ENCODE assay signal across 21 cellular contexts in the genomic region with DNA sequence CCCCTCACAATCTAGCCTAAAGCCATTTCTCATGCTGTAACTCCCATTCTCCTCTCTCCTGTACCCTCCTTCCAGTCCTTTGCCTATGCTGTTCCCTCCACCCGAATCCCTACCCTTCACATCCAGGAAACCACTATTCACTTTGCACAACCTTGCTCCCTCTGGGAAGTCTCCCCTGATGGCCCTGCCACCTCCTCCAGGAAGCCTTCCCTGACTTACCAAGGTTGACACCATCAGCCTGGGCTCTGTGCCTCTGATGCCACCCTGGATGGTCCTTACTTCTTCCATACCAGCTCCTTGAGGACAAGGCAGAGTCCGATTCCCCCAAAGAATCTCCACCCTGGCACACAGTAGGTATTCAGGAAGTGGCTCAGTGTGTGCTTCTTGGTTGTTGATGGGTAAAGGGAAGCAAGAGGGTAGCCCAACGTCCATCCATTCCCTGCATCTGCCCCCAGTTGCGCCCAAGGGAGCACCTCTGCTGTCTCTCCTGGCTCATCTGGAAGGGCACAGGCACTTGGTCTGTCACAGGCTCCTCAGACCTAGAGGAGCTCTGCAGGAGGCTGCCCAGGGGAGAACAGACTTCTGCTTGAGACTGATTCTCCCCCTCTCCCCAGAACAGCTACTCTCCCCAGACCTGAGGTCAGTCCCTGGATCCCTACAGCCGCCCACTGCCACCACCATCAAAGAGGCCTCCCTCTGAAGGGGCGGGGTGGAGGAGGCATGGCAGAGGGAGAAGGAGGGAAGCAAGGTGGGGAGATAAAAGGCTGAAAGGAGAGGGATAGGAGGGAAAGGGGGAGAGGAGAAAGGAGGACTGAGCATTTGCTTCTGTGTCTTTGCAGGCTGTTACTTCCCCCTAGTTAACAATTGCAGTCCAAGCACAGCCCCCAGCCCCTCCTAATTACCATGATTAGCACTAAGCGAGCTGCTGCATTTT. TPM values are rescaled to one million over a fixed set of nuclear protein-coding genes. Genes with fewer than 3 reads are reported as not detected.
A peak's percentile ranks its signal among the peaks of the same experiment; 100 is the strongest.
DNase-seq lines count a peak whose midpoint lies in the region; FAIRE-seq and TF ChIP-seq lines count a peak whose summit lies in the region.
"Had no signal": no experiment of that assay in that cellular context is flagged by ENCODE, and none has a peak within 500 bp of the region (broad histone marks: within the 10 kb centered on the region; RNA-seq: fewer than 3 reads in every experiment).

No MANE protein-coding gene starts in this region.

- H3K4me2 ChIP-seq in astrocyte (ENCODE audit: low read length) (no peak overlapping the region), neuronal stem cell (ENCODE audit: insufficient read depth, low read length, poor library complexity, severe bottlenecking) (no peak overlapping the region)

- TF ChIP-seq CTCF in HEK293 (tag by site-specific recombination; IDR thresholded peaks at IDR 0.05) (no peak), astrocyte (IDR thresholded peaks at IDR 0.05; ENCODE audit: insufficient read depth, low read depth, low read length) (no peak), spleen (IDR thresholded peaks at IDR 0.05 in 8 of 11, conservative IDR thresholded peaks at IDR 0.05 in 3 of 11) (no peak)

- no peaks in the 10 kb centered on the region for H3K4me1 Mint-ChIP-seq in astrocyte (ENCODE audit: low read depth, unreplicated experiment)
- H3K4me1 Mint-ChIP-seq: CD4-positive, CD25-positive, alpha-beta regulatory T cell; IgD-negative memory B cell had no signal

- intact Hi-C loops in spleen (cut with DNase I; ENCODE audit: low total_unique reads) = loop anchor here (10.0 kb wide), 1 partner anchor 884 kb away; no protein-coding TSS in a partner anchor
- intact Hi-C loops in cardiac septum (cut with DNase I) = loop anchor here (5.0 to 10.0 kb wide), 2 partner anchors 736 to 924 kb away; no protein-coding TSS in a partner anchor

- no peak overlapping the region for H3K4me3 ChIP-seq in HEK293 (ENCODE audit: low read depth, low read length)
- H3K4me3 ChIP-seq in astrocyte (ENCODE audit: insufficient read depth, low read depth, low read length) = no peak overlapping the region
- no peak overlapping the region for H3K4me3 ChIP-seq in neuronal stem cell (ENCODE audit: low read length in 2 of 2)
- H3K4me3 ChIP-seq in spleen = no peak overlapping the region
- H3K4me3 ChIP-seq: BLaER1, SJSA1 had no signal

- no peak overlapping the region for H3K4me3 Mint-ChIP-seq in astrocyte (ENCODE audit: unreplicated experiment)
- H3K4me3 Mint-ChIP-seq: CD4-positive, CD25-positive, alpha-beta regulatory T cell; IgD-negative memory B cell had no signal

- H2AK5ac ChIP-seq in neuronal stem cell (ENCODE audit: low read depth, low read length) = peak overlapping the region; percentile 12

- no peaks in the 10 kb centered on the region for H3K79me1 ChIP-seq in neuronal stem cell (ENCODE audit: low read depth, low read length)

- H3K14ac ChIP-seq in neuronal stem cell (ENCODE audit: low read length) = no peak overlapping the region

- H3K36me3 Mint-ChIP-seq in astrocyte (ENCODE audit: low read depth, unreplicated experiment) = no peaks in the 10 kb centered on the region
- H3K36me3 Mint-ChIP-seq: CD4-positive, CD25-positive, alpha-beta regulatory T cell; IgD-negative memory B cell had no signal

- H4K8ac ChIP-seq in neuronal stem cell (ENCODE audit: low read depth, low read length) = no peak overlapping the region

- DNase-seq in NCI-H82 (lab: John Stamatoyannopoulos, UW) = peak; percentile 56
- no peak for DNase-seq in NCI-H82 treated with DMSO at 0.1 percent for 48 hours (lab: John Stamatoyannopoulos, UW; ENCODE audit: unreplicated experiment)
- DNase-seq in astrocyte (ENCODE audit: low read depth) = no peak
- no peak for DNase-seq in neuronal stem cell (ENCODE audit: low spot score)
- DNase-seq in spleen = no peak
- DNase-seq in cardiac septum (ENCODE audit: low spot score) = no peak
- DNase-seq: CD4-positive, CD25-positive, alpha-beta regulatory T cell; DMS153; DND-41; NCI-H1048; NCI-H187; NCI-H2081 treated with DMSO at 0.1 percent for 48 hours; NCI-H446 treated with DMSO at 0.1 percent for 48 hours; NCI-H526; NK-92 treated with Interleukin-12 subunit alpha and Interleukin-12 subunit beta, amount 100 ng/mL, for 24 hours; Right ventricle myocardium superior; RPMI8226 had no signal

- H3K4me1 ChIP-seq in HEK293 (ENCODE audit: control insufficient read depth, insufficient read depth, low read length) (no peaks in the 10 kb centered on the region), astrocyte (ENCODE audit: insufficient read depth, low read length) (no peaks in the 10 kb centered on the region), neuronal stem cell (ENCODE audit: control insufficient read depth in 2 of 2, insufficient read depth in 1 of 2, low read depth in 1 of 2, low read length in 2 of 2) (peaks cover 0 to 12% of the 10 kb centered on the region in 2 donors), spleen (peaks cover 0 to 4% (median 0%) of the 10 kb centered on the region in 6 donors)
- H3K4me1 ChIP-seq: SJSA1 had no signal

- CTCF ChIA-PET in HEK293 (lab: Yijun Ruan, JAX) = interaction anchor here (0.6 to 1.1 kb wide), 3 partner anchors 14 to 717 kb away, joined by 3 to 5 read pairs (median 5); no protein-coding TSS in a partner anchor

- H3K27me3 ChIP-seq in astrocyte (ENCODE audit: insufficient read depth, low read length) (peaks cover 9% of the 10 kb centered on the region), neuronal stem cell (ENCODE audit: control insufficient read depth in 3 of 3, insufficient read depth in 3 of 3, low read depth in 1 of 3, low read length in 3 of 3) (peaks cover 0 to 18% (median 0%) of the 10 kb centered on the region in 3 experiments), spleen (replicated peaks in 1 of 7) (peaks cover 0 to 54% (median 0%) of the 10 kb centered on the region in 7 donors)
- H3K27me3 ChIP-seq: BLaER1 had no signal

- H3K79me2 ChIP-seq in astrocyte (ENCODE audit: insufficient read depth, low read length) = no peaks in the 10 kb centered on the region

- no peaks in the 10 kb centered on the region for H3K36me3 ChIP-seq in HEK293 (ENCODE audit: control insufficient read depth in 2 of 2, insufficient read depth in 1 of 2, low read length in 2 of 2)
- H3K36me3 ChIP-seq in astrocyte (ENCODE audit: insufficient read depth, low read length) = no peaks in the 10 kb centered on the region
- H3K36me3 ChIP-seq in neuronal stem cell (replicated peaks in 1 of 2; ENCODE audit: control insufficient read depth in 2 of 2, insufficient read depth in 2 of 2, low read length in 2 of 2) = no peaks in the 10 kb centered on the region
- H3K36me3 ChIP-seq in spleen = no peaks in the 10 kb centered on the region
- H3K36me3 ChIP-seq: BLaER1, SJSA1 had no signal

- H3K9me3 ChIP-seq in HEK293 (ENCODE audit: control insufficient read depth, insufficient read depth, low read depth, low read length) (no peaks in the 10 kb centered on the region), astrocyte (ENCODE audit: insufficient read depth, low read depth, low read length) (no peaks in the 10 kb centered on the region), neuronal stem cell (replicated peaks in 1 of 2; ENCODE audit: control insufficient read depth in 2 of 2, insufficient read depth in 1 of 2, low read depth in 1 of 2, low read length in 2 of 2) (no peaks in the 10 kb centered on the region), spleen (no peaks in the 10 kb centered on the region)
- H3K9me3 ChIP-seq: BLaER1, SJSA1 had no signal

- no peak overlapping the region for H3K9ac ChIP-seq in astrocyte (ENCODE audit: low read length)
- H3K9ac ChIP-seq in neuronal stem cell (ENCODE audit: low read depth, low read length, poor library complexity) = no peak overlapping the region
- H3K9ac ChIP-seq: BLaER1 had no signal

- no peak overlapping the region for H2BK12ac ChIP-seq in neuronal stem cell (ENCODE audit: low read length)

- no peak overlapping the region for H2BK120ac ChIP-seq in neuronal stem cell (ENCODE audit: low read depth, low read length)

- no peak overlapping the region for H3K27ac ChIP-seq in HEK293 (ENCODE audit: extremely low read depth, low read depth, low read length)
- no peak overlapping the region for H3K27ac ChIP-seq in astrocyte (ENCODE audit: low read depth, low read length)
- H3K27ac ChIP-seq in neuronal stem cell (replicated peaks; ENCODE audit: low read length) = peak overlapping the region; percentile 11
- H3K27ac ChIP-seq in spleen = no peak overlapping the region
- H3K27ac ChIP-seq: BLaER1, SJSA1 had no signal

- no peak overlapping the region for H2BK5ac ChIP-seq in neuronal stem cell (ENCODE audit: low read length)

- no peak for FAIRE-seq in astrocyte (lab: Jason Lieb, UNC)

- peak overlapping the region; percentile 24 for H3K18ac ChIP-seq in neuronal stem cell (ENCODE audit: low read length)

- no peaks in the 10 kb centered on the region for H4K20me1 ChIP-seq in astrocyte (ENCODE audit: insufficient read depth, low read length)
- H4K20me1 ChIP-seq: BLaER1 had no signal

- H3K9me3 Mint-ChIP-seq in astrocyte (ENCODE audit: unreplicated experiment) = peaks cover 2% of the 10 kb centered on the region
- H3K9me3 Mint-ChIP-seq: CD4-positive, CD25-positive, alpha-beta regulatory T cell; IgD-negative memory B cell had no signal

- H2AFZ ChIP-seq in astrocyte (ENCODE audit: low read depth, low read length) (no peak overlapping the region), neuronal stem cell (ENCODE audit: low read length) (no peak overlapping the region)

- peak overlapping the region; percentile 18 for H3K27ac Mint-ChIP-seq in astrocyte (ENCODE audit: unreplicated experiment)
- H3K27ac Mint-ChIP-seq: CD4-positive, CD25-positive, alpha-beta regulatory T cell; IgD-negative memory B cell had no signal

- no peak overlapping the region for H4K91ac ChIP-seq in neuronal stem cell (ENCODE audit: low read depth, low read length, poor library complexity)

- POLR2A ChIA-PET in HEK293 (lab: Yijun Ruan, JAX) = no interaction called here

- TF ChIP-seq POLR2A in spleen (IDR thresholded peaks at IDR 0.05) = no peak

- H2BK15ac ChIP-seq in neuronal stem cell (ENCODE audit: low read length) = no peak overlapping the region

- H3K4ac ChIP-seq in neuronal stem cell (ENCODE audit: low read length) = no peak overlapping the region

- no CpG with 5 or more reads among the region's 7 CpGs for WGBS in neuronal stem cell (ENCODE audit: extremely low coverage in 2 of 2, insufficient read length in 2 of 2, insufficient replicate concordance in 1 of 2), 2 donors
- 67 to 80% (median 72%) methylated on average over 7 of the region's 7 CpGs for WGBS in spleen, 5 donors

- H3K27me3 Mint-ChIP-seq in astrocyte (ENCODE audit: low read depth, unreplicated experiment) = peaks cover 42% of the 10 kb centered on the region

- peak overlapping the region; percentile 12 for H3K23ac ChIP-seq in neuronal stem cell (ENCODE audit: low read depth, low read length, poor library complexity)

TF ChIP-seq in HEK293, 187 proteins besides CTCF, POLR2A, EP300 and RAD21 (continues in another document):
- TF ChIP-seq ZFHX2 (tag by site-specific recombination; conservative IDR thresholded peaks at IDR 0.05) (peak; percentile 88), ZNF214 (tag by site-specific recombination; IDR thresholded peaks at IDR 0.05; ENCODE audit: borderline replicate concordance) (no peak), GLIS1 (tag by site-specific recombination; IDR thresholded peaks at IDR 0.05) (peak; percentile 66)

RNA-seq across cellular contexts. Expression of gene ZC3H12A, which starts 36.1 kb away (rescaled TPM):
- total RNA-seq in astrocyte = 12.1 and 12.6 TPM in 2 replicates
- 2.5 TPM for polyA plus RNA-seq in neuronal stem cell (2013, experiment 1 of 2)
- polyA plus RNA-seq in neuronal stem cell (2013, experiment 2 of 2) = 2.1 TPM
- total RNA-seq in spleen = 10 to 100 TPM; 18.0 to 33.1 (median 21.3) TPM
- 10 to 100 TPM in 2 of 3 donors, 1 to 10 TPM in 1; 9.7 to 12.8 (median 11.3) TPM for polyA plus RNA-seq in spleen
- 3.3 TPM for total RNA-seq in cardiac septum
